In genomic region chr12:75183967-75184366, GRCh38 we compare ENCODE assay signal across 33 cellular contexts. TPM values are rescaled to one million over a fixed set of nuclear protein-coding genes. Genes with fewer than 3 reads are reported as not detected.
"Had no signal": no experiment of that assay in that cellular context is flagged by ENCODE, and none has a peak within 500 bp of the region (broad histone marks: within the 10 kb centered on the region; RNA-seq: fewer than 3 reads in every experiment).

No MANE protein-coding gene starts in this region.

- H3K9me3 ChIP-seq: ovary, psoas muscle, spleen, suprapubic skin, testis, tibial artery, upper lobe of left lung, vagina had no signal

- ATAC-seq: naive thymus-derived CD4-positive, alpha-beta T cell; natural killer cell; psoas muscle; right cardiac atrium; sciatic nerve; stimulated activated memory B cell treated with anti-CD40 and anti-IgM and Interleukin-4, amounts not matched to agents 10 μg/mL and 1 μg/mL and 100 μg/mL, for 72 hours; stimulated activated naive CD8-positive, alpha-beta T cell treated with anti-CD3 and anti-CD28 coated beads, Interleukin-15, amount 100 ng/mL, for 72 hours; stimulated activated naive CD8-positive, alpha-beta T cell treated with anti-CD3 and anti-CD28 coated beads, Interleukin-15, Interleukin-2, amounts not matched to agents 100 U/mL and 50 U/mL, for 24 hours had no signal

- FAIRE-seq: urothelium cell line had no signal

- H3K9ac ChIP-seq: neural progenitor cell, parathyroid adenoma had no signal

- H3K4me2 ChIP-seq: neural progenitor cell, smooth muscle cell had no signal

- H3K79me2 ChIP-seq: parathyroid adenoma had no signal

- H3K27ac ChIP-seq: neural progenitor cell, ovary, parathyroid adenoma, psoas muscle, skin epidermis, spleen, suprapubic skin, testis, tibial artery, upper lobe of left lung, vagina had no signal

- H3K36me3 ChIP-seq: neural progenitor cell, ovary, spleen, suprapubic skin, tibial artery, upper lobe of left lung, vagina had no signal

- DNase-seq: naive thymus-derived CD4-positive, alpha-beta T cell; natural killer cell; occipital lobe; ovary; posterior cingulate gyrus; psoas muscle; right cardiac atrium; spleen; stimulated activated CD4-positive, alpha-beta T cell treated with anti-CD3 and anti-CD28 coated beads, Interleukin-12 subunit alpha, Interleukin-12 subunit beta, amount 100 ng/mL, for 4 hours; stimulated activated CD4-positive, alpha-beta T cell treated with anti-CD3 and anti-CD28 coated beads, Interleukin-1b, Interleukin-23, amount 100 ng/mL, for 48 hours; stimulated activated CD4-positive, alpha-beta T cell treated with anti-CD3 and anti-CD28 coated beads, Interleukin-4, amount 100 ng/mL, for 1 hour; stimulated activated CD4-positive, alpha-beta T cell treated with anti-CD3 and anti-CD28 coated beads, Interleukin-4, amount 100 ng/mL, for 4 hours; stimulated activated CD8-positive, alpha-beta memory T cell treated with anti-CD3 and anti-CD28 coated beads, Interleukin-4, amount 100 ng/mL, for 48 hours; stimulated activated naive CD4-positive, alpha-beta T cell; stimulated activated naive CD8-positive, alpha-beta T cell treated with anti-CD3 and anti-CD28 coated beads, Interleukin-15, amount 100 ng/mL, for 72 hours; stimulated activated naive CD8-positive, alpha-beta T cell treated with anti-CD3 and anti-CD28 coated beads, Interleukin-15, Interleukin-2, amounts not matched to agents 100 U/mL and 50 U/mL, for 24 hours; substantia nigra; testis; tibial artery; trophoblast cell; upper lobe of left lung had no signal

- H3K27me3 ChIP-seq: neural progenitor cell, ovary, spleen, suprapubic skin, testis, tibial artery, upper lobe of left lung, vagina had no signal

- H3K4me1 ChIP-seq: neural progenitor cell, parathyroid adenoma, psoas muscle, spleen, suprapubic skin, testis, tibial artery, upper lobe of left lung, vagina had no signal

- H3K4me3 ChIP-seq: neural progenitor cell, ovary, psoas muscle, skin epidermis, smooth muscle cell, spleen, suprapubic skin, testis, tibial artery, upper lobe of left lung, vagina had no signal

- H2AFZ ChIP-seq: neural progenitor cell, parathyroid adenoma had no signal

RNA-seq across cellular contexts. Expression of gene KCNC2, which starts 25.7 kb away (rescaled TPM):
- total RNA-seq: naive thymus-derived CD4-positive, alpha-beta T cell; natural killer cell; osteoblast; ovary; progenitor cell of endocrine pancreas; right cardiac atrium; sciatic nerve; smooth muscle cell; spleen; upper lobe of left lung; ureter had no signal
- polyA plus RNA-seq: naive thymus-derived CD4-positive, alpha-beta T cell; ovary; right cardiac atrium; smooth muscle cell; spleen had no signal
